In the genomic region with DNA sequence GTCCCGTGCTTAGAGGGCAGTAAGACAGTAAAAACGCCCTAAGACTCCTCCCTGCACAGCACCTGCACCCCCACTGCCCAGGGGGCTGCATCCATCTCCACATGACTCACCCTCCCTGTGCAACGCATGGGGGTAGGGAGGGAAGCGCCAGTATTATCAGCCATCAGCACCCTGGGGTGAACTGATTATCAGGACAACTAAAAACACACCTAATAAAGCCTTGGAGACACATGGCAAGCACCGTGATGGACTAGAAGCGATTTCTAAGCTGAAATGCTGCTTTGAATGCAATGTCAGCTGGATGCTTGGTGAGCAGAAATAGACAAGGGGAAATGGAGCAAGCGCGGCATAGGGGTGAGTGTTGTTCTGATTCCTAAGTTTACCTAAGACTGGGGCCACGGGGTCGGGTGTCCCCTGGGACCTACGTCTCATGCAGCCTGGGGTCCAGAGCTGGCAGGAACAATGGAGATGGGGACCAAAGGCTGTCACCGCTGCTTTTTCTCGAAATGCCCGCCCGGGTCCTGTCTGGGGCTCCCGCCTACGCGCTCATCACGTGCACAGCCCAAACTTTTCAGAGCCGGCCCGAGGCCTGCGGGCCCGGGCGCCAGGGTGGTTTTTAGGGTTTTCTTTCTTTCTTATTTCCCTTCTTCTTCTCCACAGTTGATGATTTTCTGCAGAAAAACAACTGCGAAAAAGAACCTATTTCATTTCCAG, we compare ENCODE assay signal across 8 cellular contexts. TPM values are rescaled to one million over a fixed set of nuclear protein-coding genes. Genes with fewer than 3 reads are reported as not detected.
DNase-seq lines count a peak whose midpoint lies in the region; ATAC-seq, FAIRE-seq and TF ChIP-seq lines count a peak whose summit lies in the region.

No MANE protein-coding gene starts in this region.

- peak; percentile 21 for ATAC-seq in HG02623 (IDR thresholded peaks at IDR 0.05; ENCODE audit: unreplicated experiment)
- peak; percentile 63 to 69 for ATAC-seq in stimulated activated naive B cell treated with anti-CD40 and anti-IgM and Interleukin-4, amounts not matched to agents 10 μg/mL and 1 μg/mL and 100 μg/mL, for 72 hours (replicated peaks)

- peak overlapping the region; percentile 87 to 88 for H3K4me3 Mint-ChIP-seq in stimulated activated naive B cell treated with anti-CD40 and anti-IgM and Interleukin-4, amounts not matched to agents 10 μg/mL and 1 μg/mL and 100 μg/mL, for 72 hours

- no peak for TF ChIP-seq CTCF in brain microvascular endothelial cell (IDR thresholded peaks at IDR 0.05; ENCODE audit: low read depth, low read length, missing control alignments)
- TF ChIP-seq CTCF in kidney (IDR thresholded peaks at IDR 0.05; ENCODE audit: borderline replicate concordance, extremely low read depth, insufficient read depth), result no peak

- peaks cover 43 to 63% of the 10 kb centered on the region in 2 donors for H3K36me3 Mint-ChIP-seq in stimulated activated naive B cell treated with anti-CD40 and anti-IgM and Interleukin-4, amounts not matched to agents 10 μg/mL and 1 μg/mL and 100 μg/mL, for 72 hours

- peaks cover 30 to 66% of the 10 kb centered on the region in 2 donors for H3K4me1 Mint-ChIP-seq in stimulated activated naive B cell treated with anti-CD40 and anti-IgM and Interleukin-4, amounts not matched to agents 10 μg/mL and 1 μg/mL and 100 μg/mL, for 72 hours

- peaks cover 3% of the 10 kb centered on the region for H3K36me3 ChIP-seq in brain microvascular endothelial cell (replicated peaks)
- no peaks in the 10 kb centered on the region for H3K36me3 ChIP-seq in kidney (ENCODE audit: control insufficient read depth in 1 of 2, insufficient read depth in 2 of 2, low read length in 2 of 2)

- H3K4me3 ChIP-seq in brain microvascular endothelial cell (ENCODE audit: low read depth, low read length), result peak overlapping the region; percentile 59
- peak overlapping the region; percentile 68 to 78 for H3K4me3 ChIP-seq in kidney (ENCODE audit: low read length in 2 of 2)

- in situ Hi-C loops in brain microvascular endothelial cell (cut with HindIII; ENCODE audit: low pct_ligation_motif_present, low sequenced_read_pairs), result no loop called here

- peak overlapping the region; percentile 60 to 74 for H3K9ac ChIP-seq in kidney (ENCODE audit: low read length in 2 of 2)

- DNase-seq in activated CD4-positive, alpha-beta T cell treated with anti-CD3 and anti-CD28 coated beads, Interleukin-2, amount 50 U/mL, for 1 hour, result peak; percentile 34
- no peak for DNase-seq in activated CD4-positive, alpha-beta T cell treated with anti-CD3 and anti-CD28 coated beads for 1 hour
- peak; percentile 49 for DNase-seq in NCI-H345 (lab: John Stamatoyannopoulos, UW)
- no peak for DNase-seq in brain microvascular endothelial cell
- DNase-seq in kidney, result no peak
- DNase-seq in stimulated activated naive B cell treated with anti-CD40 and anti-IgM and Interleukin-4, amounts not matched to agents 10 μg/mL and 1 μg/mL and 100 μg/mL, for 72 hours, result no peak
- no peak for DNase-seq in islet precursor cell

- H3K27me3 ChIP-seq in brain microvascular endothelial cell (replicated peaks), result no peaks in the 10 kb centered on the region

- no peak for FAIRE-seq in kidney (lab: Jason Lieb, UNC)

- no peaks in the 10 kb centered on the region for H3K9me3 ChIP-seq in kidney (ENCODE audit: control insufficient read depth in 1 of 2, low read length in 2 of 2)

- H3K27ac Mint-ChIP-seq in stimulated activated naive B cell treated with anti-CD40 and anti-IgM and Interleukin-4, amounts not matched to agents 10 μg/mL and 1 μg/mL and 100 μg/mL, for 72 hours, result peak overlapping the region; percentile 97

- H3K27ac ChIP-seq in brain microvascular endothelial cell (peak overlapping the region; percentile 67), kidney (ENCODE audit: low read depth in 2 of 2, low read length in 2 of 2) (peak overlapping the region; percentile 26 to 86)

- intact Hi-C loops in kidney (cut with DNase I), result no loop called here

- no peaks in the 10 kb centered on the region for H3K27me3 Mint-ChIP-seq in stimulated activated naive B cell treated with anti-CD40 and anti-IgM and Interleukin-4, amounts not matched to agents 10 μg/mL and 1 μg/mL and 100 μg/mL, for 72 hours

- H3K9me3 Mint-ChIP-seq in stimulated activated naive B cell treated with anti-CD40 and anti-IgM and Interleukin-4, amounts not matched to agents 10 μg/mL and 1 μg/mL and 100 μg/mL, for 72 hours, result peaks cover 2 to 3% of the 10 kb centered on the region in 2 donors

- H3K4me1 ChIP-seq in kidney (ENCODE audit: control insufficient read depth in 1 of 2, insufficient read depth in 1 of 2, low read depth in 1 of 2, low read length in 2 of 2), result peaks cover 0 to 7% of the 10 kb centered on the region in 2 donors

RNA-seq across cellular contexts. Expression of gene TNFAIP3, which starts 0.7 kb away (rescaled TPM):
- 52.6 TPM for total RNA-seq in kidney
- polyA plus RNA-seq in kidney (ENCODE audit: insufficient read depth, low read depth, low replicate concordance), result 2.8 TPM

Comparison
In these comparisons a context has a peak if more than half of its experiments do, and no peak if none do; other contexts are left out.
1. DNase-seq: peak in activated CD4-positive, alpha-beta T cell treated with anti-CD3 and anti-CD28 coated beads, Interleukin-2, amount 50 U/mL, for 1 hour (single experiment) and NCI-H345 (single experiment); none in activated CD4-positive, alpha-beta T cell treated with anti-CD3 and anti-CD28 coated beads for 1 hour (single experiment), brain microvascular endothelial cell (single experiment), kidney (single experiment), stimulated activated naive B cell treated with anti-CD40 and anti-IgM and Interleukin-4, amounts not matched to agents 10 μg/mL and 1 μg/mL and 100 μg/mL, for 72 hours (single experiment) and islet precursor cell (single experiment).